29 cellular contexts compared by ENCODE assay signal in the genomic region with DNA sequence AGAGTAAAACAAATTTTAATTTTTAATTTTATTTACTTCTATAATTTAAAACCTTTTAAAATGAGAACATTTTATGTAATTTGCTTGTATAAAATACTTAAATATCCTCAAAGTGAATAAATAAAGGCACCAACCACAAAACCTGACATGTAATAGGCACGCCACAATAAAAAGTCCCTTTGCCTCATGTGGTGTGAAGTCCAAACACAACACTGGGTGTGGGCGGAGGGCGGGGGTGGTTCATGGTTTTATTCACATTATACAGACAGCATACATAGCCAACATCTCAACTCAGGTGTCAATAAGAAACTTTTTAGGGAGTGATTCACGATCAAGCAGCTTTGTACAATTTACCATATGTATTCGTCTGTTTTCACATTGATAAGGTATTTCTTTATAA.
"Had no signal": no experiment of that assay in that cellular context is flagged by ENCODE, and none has a peak within 500 bp of the region (broad histone marks: within the 10 kb centered on the region; RNA-seq: fewer than 3 reads in every experiment).

No MANE protein-coding gene starts in this region.

- H3K36me3 ChIP-seq: stomach, suprapubic skin, thoracic aorta, thyroid gland, tibial artery, tibial nerve, transverse colon, upper lobe of left lung, upper lobe of right lung, uterus, vagina had no signal

- H3K9me3 Mint-ChIP-seq: stimulated activated naive CD8-positive, alpha-beta T cell treated with anti-CD3 and anti-CD28 coated beads, Interleukin-15, Interleukin-2, amounts not matched to agents 100 ng/mL and 50 ng/mL, for 24 hours; type B pancreatic cell had no signal

- H3K4me3 Mint-ChIP-seq: stimulated activated effector memory CD8-positive, alpha-beta T cell treated with anti-CD3 and anti-CD28 coated beads, Interleukin-12 subunit alpha, Interleukin-12 subunit beta, amount 100 ng/mL, for 72 hours; stimulated activated memory B cell treated with anti-CD40 and anti-IgM and Interleukin-4, amounts not matched to agents 10 μg/mL and 1 μg/mL and 100 μg/mL, for 72 hours; stimulated activated naive B cell treated with anti-CD40 and anti-IgM and Interleukin-4, amounts not matched to agents 10 μg/mL and 1 μg/mL and 100 μg/mL, for 72 hours; stimulated activated naive CD8-positive, alpha-beta T cell treated with anti-CD3 and anti-CD28 coated beads, Interleukin-15, amount 100 ng/mL, for 72 hours; stimulated activated naive CD8-positive, alpha-beta T cell treated with anti-CD3 and anti-CD28 coated beads, Interleukin-15, Interleukin-2, amounts not matched to agents 100 ng/mL and 50 ng/mL, for 24 hours; type B pancreatic cell had no signal

- H3K4me3 ChIP-seq: stomach, suprapubic skin, testis, thoracic aorta, thyroid gland, tibial artery, tibial nerve, transverse colon, upper lobe of left lung, upper lobe of right lung, uterus, vagina had no signal

- H3K4me1 Mint-ChIP-seq: stimulated activated effector memory CD8-positive, alpha-beta T cell treated with anti-CD3 and anti-CD28 coated beads, Interleukin-12 subunit alpha, Interleukin-12 subunit beta, amount 100 ng/mL, for 72 hours; stimulated activated memory B cell treated with anti-CD40 and anti-IgM and Interleukin-4, amounts not matched to agents 10 μg/mL and 1 μg/mL and 100 μg/mL, for 72 hours; stimulated activated naive B cell treated with anti-CD40 and anti-IgM and Interleukin-4, amounts not matched to agents 10 μg/mL and 1 μg/mL and 100 μg/mL, for 72 hours; stimulated activated naive CD8-positive, alpha-beta T cell treated with anti-CD3 and anti-CD28 coated beads, Interleukin-15, amount 100 ng/mL, for 72 hours had no signal

- H3K4me1 ChIP-seq: stomach, suprapubic skin, testis, thyroid gland, tibial artery, tibial nerve, transverse colon, upper lobe of left lung, upper lobe of right lung, uterus, vagina had no signal

- DNase-seq: stimulated activated CD4-positive, alpha-beta T cell treated with anti-CD3 and anti-CD28 coated beads, Interleukin-2, amount 100 ng/mL, for 48 hours; stimulated activated CD4-positive, alpha-beta T cell treated with anti-CD3 and anti-CD28 coated beads, Interleukin-4, amount 100 ng/mL, for 1 hour; stimulated activated CD4-positive, alpha-beta T cell treated with anti-CD3 and anti-CD28 coated beads, Interleukin-4, amount 100 ng/mL, for 24 hours; stimulated activated CD4-positive, alpha-beta T cell treated with anti-CD3 and anti-CD28 coated beads, Interleukin-4, amount 100 ng/mL, for 4 hours; stimulated activated CD8-positive, alpha-beta memory T cell treated with anti-CD3 and anti-CD28 coated beads, Interleukin-4, amount 100 ng/mL, for 48 hours; stimulated activated naive B cell treated with anti-CD40 and anti-IgM and Interleukin-4, amounts not matched to agents 10 μg/mL and 1 μg/mL and 100 μg/mL, for 72 hours; stimulated activated naive CD4-positive, alpha-beta T cell; stimulated activated naive CD4-positive, alpha-beta T cell treated with Interleukin-2 at 50 U/mL for 16 hours; stimulated activated naive CD8-positive, alpha-beta T cell treated with anti-CD3 and anti-CD28 coated beads, Interleukin-15, amount 100 ng/mL, for 72 hours; stimulated activated naive CD8-positive, alpha-beta T cell treated with anti-CD3 and anti-CD28 coated beads, Interleukin-15, Interleukin-2, amounts not matched to agents 100 U/mL and 50 U/mL, for 24 hours; stomach; substantia nigra; testis; thyroid gland; tibial artery; transverse colon; trophoblast cell; upper lobe of left lung; upper lobe of right lung; uterus had no signal

- H3K36me3 Mint-ChIP-seq: stimulated activated effector memory CD8-positive, alpha-beta T cell treated with anti-CD3 and anti-CD28 coated beads, Interleukin-12 subunit alpha, Interleukin-12 subunit beta, amount 100 ng/mL, for 72 hours; stimulated activated memory B cell treated with anti-CD40 and anti-IgM and Interleukin-4, amounts not matched to agents 10 μg/mL and 1 μg/mL and 100 μg/mL, for 72 hours; stimulated activated naive B cell treated with anti-CD40 and anti-IgM and Interleukin-4, amounts not matched to agents 10 μg/mL and 1 μg/mL and 100 μg/mL, for 72 hours; type B pancreatic cell had no signal

- H3K9me3 ChIP-seq: suprapubic skin, testis, thoracic aorta, thyroid gland, tibial artery, tibial nerve, transverse colon, upper lobe of left lung, upper lobe of right lung, uterus, vagina had no signal

- H3K27me3 Mint-ChIP-seq: stimulated activated memory B cell treated with anti-CD40 and anti-IgM and Interleukin-4, amounts not matched to agents 10 μg/mL and 1 μg/mL and 100 μg/mL, for 72 hours; stimulated activated naive B cell treated with anti-CD40 and anti-IgM and Interleukin-4, amounts not matched to agents 10 μg/mL and 1 μg/mL and 100 μg/mL, for 72 hours; stimulated activated naive CD8-positive, alpha-beta T cell treated with anti-CD3 and anti-CD28 coated beads, Interleukin-15, amount 100 ng/mL, for 72 hours; stimulated activated naive CD8-positive, alpha-beta T cell treated with anti-CD3 and anti-CD28 coated beads, Interleukin-15, Interleukin-2, amounts not matched to agents 100 ng/mL and 50 ng/mL, for 24 hours; type B pancreatic cell had no signal

- ATAC-seq: stimulated activated effector memory CD8-positive, alpha-beta T cell treated with anti-CD3 and anti-CD28 coated beads, Interleukin-12 subunit alpha, Interleukin-12 subunit beta, amount 100 ng/mL, for 72 hours; stimulated activated memory B cell treated with anti-CD40 and anti-IgM and Interleukin-4, amounts not matched to agents 10 μg/mL and 1 μg/mL and 100 μg/mL, for 72 hours; stimulated activated naive B cell treated with anti-CD40 and anti-IgM and Interleukin-4, amounts not matched to agents 10 μg/mL and 1 μg/mL and 100 μg/mL, for 72 hours; stimulated activated naive CD8-positive, alpha-beta T cell treated with anti-CD3 and anti-CD28 coated beads, Interleukin-15, amount 100 ng/mL, for 72 hours; stimulated activated naive CD8-positive, alpha-beta T cell treated with anti-CD3 and anti-CD28 coated beads, Interleukin-15, Interleukin-2, amounts not matched to agents 100 U/mL and 50 U/mL, for 24 hours; upper lobe of right lung had no signal

- H3K27ac Mint-ChIP-seq: stimulated activated effector memory CD8-positive, alpha-beta T cell treated with anti-CD3 and anti-CD28 coated beads, Interleukin-12 subunit alpha, Interleukin-12 subunit beta, amount 100 ng/mL, for 72 hours; stimulated activated memory B cell treated with anti-CD40 and anti-IgM and Interleukin-4, amounts not matched to agents 10 μg/mL and 1 μg/mL and 100 μg/mL, for 72 hours; stimulated activated naive B cell treated with anti-CD40 and anti-IgM and Interleukin-4, amounts not matched to agents 10 μg/mL and 1 μg/mL and 100 μg/mL, for 72 hours; stimulated activated naive CD8-positive, alpha-beta T cell treated with anti-CD3 and anti-CD28 coated beads, Interleukin-15, Interleukin-2, amounts not matched to agents 100 ng/mL and 50 ng/mL, for 24 hours; type B pancreatic cell had no signal

- H3K27ac ChIP-seq: stomach, suprapubic skin, testis, thoracic aorta, thyroid gland, tibial artery, tibial nerve, transverse colon, upper lobe of left lung, upper lobe of right lung, uterus, vagina had no signal

- FAIRE-seq: urothelium cell line had no signal

- H3K27me3 ChIP-seq: stomach, suprapubic skin, testis, thyroid gland, tibial artery, tibial nerve, transverse colon, upper lobe of left lung, upper lobe of right lung, uterus, vagina had no signal
